21 cellular contexts compared by ENCODE assay signal in the genomic region with DNA sequence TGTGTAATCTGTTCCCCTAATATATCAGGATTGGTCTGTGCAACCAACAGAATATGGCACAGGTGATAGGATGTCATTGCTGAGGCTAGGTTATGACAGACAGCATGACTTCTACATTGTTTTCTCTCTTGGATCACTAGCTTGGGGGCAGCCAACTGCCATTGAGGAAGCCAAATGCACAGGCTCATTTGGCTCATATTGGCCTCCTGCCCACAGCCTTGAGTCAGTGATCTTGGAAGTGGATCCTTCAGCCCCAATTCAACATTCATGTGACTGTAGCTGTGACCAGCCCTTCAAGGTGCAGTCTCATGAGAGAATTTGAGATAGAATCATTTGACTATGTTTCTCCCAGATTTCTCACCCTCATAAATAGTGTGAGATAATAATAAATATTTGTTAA.
A peak's percentile ranks its signal among the peaks of the same experiment; 100 is the strongest.
DNase-seq lines count a peak whose midpoint lies in the region; FAIRE-seq and TF ChIP-seq lines count a peak whose summit lies in the region.
"Had no signal": no experiment of that assay in that cellular context is flagged by ENCODE, and none has a peak within 500 bp of the region (broad histone marks: within the 10 kb centered on the region; RNA-seq: fewer than 3 reads in every experiment).

No MANE protein-coding gene starts in this region.

- DNase-seq in NCI-H510A treated with DMSO at 0.1 percent for 48 hours (lab: John Stamatoyannopoulos, UW): peak; percentile 46
- no peak for DNase-seq in NCI-H510A (lab: John Stamatoyannopoulos, UW)
- peak; percentile 7 for DNase-seq in MG63
- DNase-seq in astrocyte (ENCODE audit: low read depth): peak; percentile 11
- DNase-seq in medulla oblongata (ENCODE audit: extremely low spot score): peak; percentile 18
- no peak for DNase-seq in RCC 7860 (ENCODE audit: low spot score)
- DNase-seq in neural progenitor cell (ENCODE audit: low spot score): no peak
- DNase-seq in AML-193 (lab: John Stamatoyannopoulos, UW): no peak
- DNase-seq: 8988T; CD8-positive, alpha-beta T cell; GF-D8; KBM-7; NCI-H1436 treated with DMSO at 0.1 percent for 48 hours; NCI-H446; NCI-H774 had no signal

- H3K36me3 ChIP-seq in MG63: no peaks in the 10 kb centered on the region
- H3K36me3 ChIP-seq in astrocyte (ENCODE audit: insufficient read depth, low read length): no peaks in the 10 kb centered on the region
- H3K36me3 ChIP-seq in neural progenitor cell: no peaks in the 10 kb centered on the region
- H3K36me3 ChIP-seq: BLaER1 had no signal

- no peaks in the 10 kb centered on the region for H4K20me1 ChIP-seq in astrocyte (ENCODE audit: insufficient read depth, low read length)
- H4K20me1 ChIP-seq in neural progenitor cell (ENCODE audit: low read depth): no peaks in the 10 kb centered on the region
- H4K20me1 ChIP-seq: BLaER1 had no signal

- no peak overlapping the region for H3K27ac Mint-ChIP-seq in astrocyte (ENCODE audit: unreplicated experiment)
- H3K27ac Mint-ChIP-seq in neural progenitor cell: no peak overlapping the region
- H3K27ac Mint-ChIP-seq: CD8-positive, alpha-beta T cell; GM23338 had no signal

- H3K9me3 Mint-ChIP-seq in astrocyte (ENCODE audit: unreplicated experiment) (no peaks in the 10 kb centered on the region), neural progenitor cell (peaks cover 4% of the 10 kb centered on the region)
- H3K9me3 Mint-ChIP-seq: CD8-positive, alpha-beta T cell; GM23338 had no signal

- H3K27me3 ChIP-seq in MG63: no peaks in the 10 kb centered on the region
- no peaks in the 10 kb centered on the region for H3K27me3 ChIP-seq in astrocyte (ENCODE audit: insufficient read depth, low read length)
- H3K27me3 ChIP-seq in neural progenitor cell: no peaks in the 10 kb centered on the region
- H3K27me3 ChIP-seq: BLaER1 had no signal

- H3K79me2 ChIP-seq in astrocyte (ENCODE audit: insufficient read depth, low read length): no peaks in the 10 kb centered on the region
- no peaks in the 10 kb centered on the region for H3K79me2 ChIP-seq in neural progenitor cell (ENCODE audit: low read depth)

- H3K36me3 Mint-ChIP-seq in astrocyte (ENCODE audit: low read depth, unreplicated experiment) (no peaks in the 10 kb centered on the region), neural progenitor cell (no peaks in the 10 kb centered on the region)
- H3K36me3 Mint-ChIP-seq: CD8-positive, alpha-beta T cell had no signal

- H2AFZ ChIP-seq in astrocyte (ENCODE audit: low read depth, low read length) (no peak overlapping the region), neural progenitor cell (replicated peaks) (no peak overlapping the region)
- H2AFZ ChIP-seq: GM23338 had no signal

- H3K27ac ChIP-seq in astrocyte (ENCODE audit: low read depth, low read length) (no peak overlapping the region), neural progenitor cell (no peak overlapping the region)
- H3K27ac ChIP-seq: BLaER1, SK-N-MC had no signal

- H3K4me1 Mint-ChIP-seq in astrocyte (ENCODE audit: low read depth, unreplicated experiment): peaks cover 4% of the 10 kb centered on the region
- H3K4me1 Mint-ChIP-seq in neural progenitor cell: no peaks in the 10 kb centered on the region
- H3K4me1 Mint-ChIP-seq: GM23338 had no signal

- no peak overlapping the region for H3K9ac ChIP-seq in astrocyte (ENCODE audit: low read length)
- no peak overlapping the region for H3K9ac ChIP-seq in neural progenitor cell
- H3K9ac ChIP-seq: BLaER1 had no signal

- H3F3A ChIP-seq in neural progenitor cell (ENCODE audit: low read depth): no peaks in the 10 kb centered on the region

- FAIRE-seq in astrocyte (lab: Jason Lieb, UNC): no peak
- no peak for FAIRE-seq in RCC 7860 (lab: Jason Lieb, UNC)
- FAIRE-seq: D721Med, GM12891, GM18507 had no signal

- no peak overlapping the region for H3K4me2 ChIP-seq in astrocyte (ENCODE audit: low read length)
- no peak overlapping the region for H3K4me2 ChIP-seq in neural progenitor cell
- H3K4me2 ChIP-seq: BLaER1, GM23338 had no signal

- H3K4me3 Mint-ChIP-seq in astrocyte (ENCODE audit: unreplicated experiment) (no peak overlapping the region), neural progenitor cell (no peak overlapping the region)
- H3K4me3 Mint-ChIP-seq: CD8-positive, alpha-beta T cell; GM23338 had no signal

- H3K4me3 ChIP-seq in MG63: no peak overlapping the region
- H3K4me3 ChIP-seq in astrocyte (ENCODE audit: insufficient read depth, low read depth, low read length): no peak overlapping the region
- H3K4me3 ChIP-seq in neural progenitor cell: no peak overlapping the region
- H3K4me3 ChIP-seq: BLaER1, GM23338, SK-N-MC had no signal

- no peaks in the 10 kb centered on the region for H3K9me3 ChIP-seq in MG63
- H3K9me3 ChIP-seq in astrocyte (ENCODE audit: insufficient read depth, low read depth, low read length): no peaks in the 10 kb centered on the region
- no peaks in the 10 kb centered on the region for H3K9me3 ChIP-seq in neural progenitor cell (ENCODE audit: low read depth)
- H3K9me3 ChIP-seq: BLaER1 had no signal

- H3K27me3 Mint-ChIP-seq in astrocyte (ENCODE audit: low read depth, unreplicated experiment) (no peaks in the 10 kb centered on the region), neural progenitor cell (ENCODE audit: insufficient read depth, low read depth) (peaks cover 5% of the 10 kb centered on the region)

- TF ChIP-seq CTCF in astrocyte (IDR thresholded peaks at IDR 0.05; ENCODE audit: insufficient read depth, low read depth, low read length) (no peak), neural progenitor cell (IDR thresholded peaks at IDR 0.05) (no peak)

- no peaks in the 10 kb centered on the region for H3K4me1 ChIP-seq in astrocyte (ENCODE audit: insufficient read depth, low read length)
- H3K4me1 ChIP-seq in neural progenitor cell: no peaks in the 10 kb centered on the region
- H3K4me1 ChIP-seq: BLaER1 had no signal

Comparison
In these comparisons a context has a peak if more than half of its experiments do, and no peak if none do; other contexts are left out.
1. DNase-seq: peak in NCI-H510A treated with DMSO at 0.1 percent for 48 hours (single experiment), MG63 (single experiment), astrocyte (single experiment) and medulla oblongata (single experiment); none in NCI-H510A (single experiment), RCC 7860 (single experiment), neural progenitor cell (single experiment) and AML-193 (0 of 2).